ENCODE assay signal across 34 cellular contexts in genomic region chr18:61782545-61782944, GRCh38.
"Had no signal": no experiment of that assay in that cellular context is flagged by ENCODE, and none has a peak within 500 bp of the region (broad histone marks: within the 10 kb centered on the region; RNA-seq: fewer than 3 reads in every experiment).

No MANE protein-coding gene starts in this region.

- H3K27ac ChIP-seq: ascending aorta, breast epithelium, cardiac muscle cell, colonic mucosa, epithelial cell of prostate, heart left ventricle had no signal

- H3K36me3 Mint-ChIP-seq: activated naive CD4-positive, alpha-beta T cell treated with anti-CD3 and anti-CD28 coated beads, Interleukin-2, amount 10 ng/mL, durations not matched to agents 7 days and 5 days; activated naive CD8-positive, alpha-beta T cell treated with anti-CD3 and anti-CD28 coated beads, Interleukin-2, amount 10 ng/mL, durations not matched to agents 7 days and 5 days had no signal

- ATAC-seq: activated CD4-positive, alpha-beta T cell treated with anti-CD3 and anti-CD28 coated beads for 36 hours; activated naive CD4-positive, alpha-beta T cell treated with anti-CD3 and anti-CD28 coated beads, Interleukin-2, amount 50 U/mL, for 72 hours; activated T-cell treated with anti-CD3 and anti-CD28 coated beads, Interleukin-2, amount 50 U/mL, for 72 hours; esophagus mucosa; heart left ventricle; T-helper 17 cell had no signal

- DNase-seq: activated CD4-positive, alpha-beta memory T cell treated with anti-CD3 and anti-CD28 coated beads, Interleukin-2, amount 10 ng/mL, durations not matched to agents 7 days and 5 days; activated CD4-positive, alpha-beta T cell treated with anti-CD3 and anti-CD28 coated beads for 36 hours; activated CD4-positive, alpha-beta T cell treated with anti-CD3 and anti-CD28 coated beads, Interleukin-2, amount 10 ng/mL, durations not matched to agents 24 days and 14 days; activated CD4-positive, CD25-positive, alpha-beta regulatory T cell; activated CD4-positive, CD25-positive, alpha-beta regulatory T cell treated with anti-CD3 and anti-CD28 coated beads, Interleukin-2, amount 50 U/mL, for 72 hours; activated CD8-positive, alpha-beta memory T cell treated with anti-CD3 and anti-CD28 coated beads, Interleukin-2, amount 50 U/mL, for 48 hours; activated gamma-delta T cell; activated naive CD4-positive, alpha-beta T cell; activated naive CD4-positive, alpha-beta T cell treated with anti-CD3 and anti-CD28 coated beads, Interleukin-2, amount 10 ng/mL, durations not matched to agents 7 days and 5 days; activated naive CD8-positive, alpha-beta T cell treated with anti-CD3 and anti-CD28 coated beads, Interleukin-2, amount 10 ng/mL, durations not matched to agents 7 days and 5 days; activated T-cell treated with anti-CD3 and anti-CD28 coated beads for 4 hours; activated T-cell treated with anti-CD3 and anti-CD28 coated beads, Interleukin-2, amount 50 U/mL, for 24 hours; activated T-cell treated with anti-CD3 and anti-CD28 coated beads, Interleukin-2, amount 50 U/mL, for 72 hours; central memory CD4-positive, alpha-beta T cell; cerebellar nuclear complex; colonic mucosa; effector CD8-positive, alpha-beta T cell; foreskin fibroblast; glutamatergic neuron; heart left ventricle; T-helper 1 cell; T-helper 17 cell; T1000 had no signal

- H3K9me3 ChIP-seq: breast epithelium, colonic mucosa had no signal

- H3K9me3 Mint-ChIP-seq: activated CD4-positive, alpha-beta T cell treated with anti-CD3 and anti-CD28 coated beads, Interleukin-2, amount 10 ng/mL, durations not matched to agents 24 days and 14 days; activated naive CD4-positive, alpha-beta T cell treated with anti-CD3 and anti-CD28 coated beads, Interleukin-2, amount 10 ng/mL, durations not matched to agents 7 days and 5 days; activated naive CD8-positive, alpha-beta T cell treated with anti-CD3 and anti-CD28 coated beads, Interleukin-2, amount 10 ng/mL, durations not matched to agents 7 days and 5 days; T-helper 2 cell treated with Interferon-gamma antibody and Interleukin-4, amounts not matched to agents 5 μg/mL and 100 μg/mL, for 36 hours had no signal

- FAIRE-seq: endometrium, endothelial cell of umbilical vein, frontal cortex had no signal

- H3K4me1 ChIP-seq: ascending aorta, breast epithelium, colonic mucosa, heart left ventricle had no signal

- H3K36me3 ChIP-seq: ascending aorta, breast epithelium, cardiac muscle cell, colonic mucosa, heart left ventricle had no signal

- H3K4me1 Mint-ChIP-seq: activated CD4-positive, alpha-beta memory T cell treated with anti-CD3 and anti-CD28 coated beads, Interleukin-2, amount 10 ng/mL, durations not matched to agents 7 days and 5 days; activated CD4-positive, alpha-beta T cell treated with anti-CD3 and anti-CD28 coated beads for 36 hours; activated CD4-positive, alpha-beta T cell treated with anti-CD3 and anti-CD28 coated beads, Interleukin-2, amount 10 ng/mL, durations not matched to agents 24 days and 14 days; activated naive CD4-positive, alpha-beta T cell treated with anti-CD3 and anti-CD28 coated beads, Interleukin-2, amount 10 ng/mL, durations not matched to agents 7 days and 5 days; activated naive CD8-positive, alpha-beta T cell treated with anti-CD3 and anti-CD28 coated beads, Interleukin-2, amount 10 ng/mL, durations not matched to agents 7 days and 5 days; T-helper 17 cell had no signal

- H3K4me3 Mint-ChIP-seq: activated CD4-positive, alpha-beta memory T cell treated with anti-CD3 and anti-CD28 coated beads, Interleukin-2, amount 10 ng/mL, durations not matched to agents 7 days and 5 days; activated CD4-positive, alpha-beta T cell treated with anti-CD3 and anti-CD28 coated beads for 36 hours; activated CD4-positive, alpha-beta T cell treated with anti-CD3 and anti-CD28 coated beads, Interleukin-2, amount 10 ng/mL, durations not matched to agents 24 days and 14 days; activated naive CD4-positive, alpha-beta T cell treated with anti-CD3 and anti-CD28 coated beads, Interleukin-2, amount 10 ng/mL, durations not matched to agents 7 days and 5 days; activated naive CD8-positive, alpha-beta T cell treated with anti-CD3 and anti-CD28 coated beads, Interleukin-2, amount 10 ng/mL, durations not matched to agents 7 days and 5 days; activated T-cell treated with anti-CD3 and anti-CD28 coated beads, Interleukin-2, amount 50 U/mL, for 24 hours; activated T-cell treated with anti-CD3 and anti-CD28 coated beads, Interleukin-2, amount 50 U/mL, for 72 hours; brain; T-helper 17 cell; T-helper 2 cell treated with Interferon-gamma antibody and Interleukin-4, amounts not matched to agents 5 μg/mL and 100 μg/mL, for 36 hours had no signal

- H3K4me3 ChIP-seq: ascending aorta, breast epithelium, cardiac muscle cell, colonic mucosa, heart left ventricle had no signal

- H3K27ac Mint-ChIP-seq: activated CD4-positive, alpha-beta memory T cell treated with anti-CD3 and anti-CD28 coated beads, Interleukin-2, amount 10 ng/mL, durations not matched to agents 7 days and 5 days; activated CD4-positive, alpha-beta T cell treated with anti-CD3 and anti-CD28 coated beads for 36 hours; activated CD4-positive, alpha-beta T cell treated with anti-CD3 and anti-CD28 coated beads, Interleukin-2, amount 10 ng/mL, durations not matched to agents 24 days and 14 days; activated naive CD4-positive, alpha-beta T cell treated with anti-CD3 and anti-CD28 coated beads, Interleukin-2, amount 10 ng/mL, durations not matched to agents 7 days and 5 days; activated naive CD4-positive, alpha-beta T cell treated with anti-CD3 and anti-CD28 coated beads, Interleukin-2, amount 50 U/mL, for 72 hours; activated naive CD8-positive, alpha-beta T cell treated with anti-CD3 and anti-CD28 coated beads, Interleukin-2, amount 10 ng/mL, durations not matched to agents 7 days and 5 days; activated T-cell treated with anti-CD3 and anti-CD28 coated beads, Interleukin-2, amount 50 U/mL, for 24 hours; activated T-cell treated with anti-CD3 and anti-CD28 coated beads, Interleukin-2, amount 50 U/mL, for 72 hours; brain; T-helper 17 cell; T-helper 2 cell treated with Interferon-gamma antibody and Interleukin-4, amounts not matched to agents 5 μg/mL and 100 μg/mL, for 36 hours had no signal

- H3K27me3 ChIP-seq: ascending aorta, breast epithelium, cardiac muscle cell, colonic mucosa, heart left ventricle had no signal

- H3K27me3 Mint-ChIP-seq: activated naive CD4-positive, alpha-beta T cell treated with anti-CD3 and anti-CD28 coated beads, Interleukin-2, amount 10 ng/mL, durations not matched to agents 7 days and 5 days had no signal
